Comparison of ENCODE assay signal across 2 cellular contexts in the genomic region with DNA sequence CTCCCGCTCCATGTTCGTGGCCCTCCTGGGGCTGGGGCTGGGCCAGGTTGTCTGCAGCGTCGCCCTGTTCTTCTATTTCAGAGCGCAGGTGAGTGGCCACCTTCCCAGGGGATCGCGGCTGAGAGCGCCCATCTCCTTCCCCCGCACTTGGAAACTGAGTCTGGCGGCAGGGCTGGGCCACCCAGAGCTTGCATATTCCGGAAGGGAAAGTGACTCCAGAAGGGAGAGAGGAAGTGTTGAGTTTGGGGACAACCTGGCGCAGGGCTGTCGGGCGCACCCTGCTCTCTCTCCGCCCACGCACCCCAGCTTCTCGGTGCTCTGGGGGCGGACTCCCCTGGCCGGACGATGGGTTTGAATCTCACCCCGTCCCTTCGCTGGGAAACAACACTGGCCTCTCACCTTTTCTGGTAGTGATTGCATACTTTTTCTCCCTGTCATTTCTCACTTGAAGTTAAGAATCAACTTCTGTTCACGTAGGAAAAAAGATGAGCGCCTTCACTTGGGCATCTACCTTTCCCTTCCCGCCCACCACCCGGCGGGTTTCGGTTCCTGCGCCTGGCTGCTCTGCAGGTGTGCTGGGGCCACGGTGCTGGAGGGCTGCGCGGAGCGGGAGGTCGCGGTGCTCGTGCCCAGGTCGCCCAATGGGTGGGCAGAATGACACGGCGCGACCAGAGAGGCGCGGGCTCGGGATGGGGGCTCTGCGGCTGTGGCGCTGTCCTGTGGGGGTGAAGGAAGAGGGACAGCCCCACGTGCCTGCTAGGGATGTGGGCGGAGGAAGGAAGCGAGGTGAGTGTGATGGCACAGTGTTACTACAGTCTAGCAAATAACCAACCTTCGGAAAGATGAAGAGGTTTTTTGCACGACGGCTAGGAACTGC.
TF ChIP-seq lines count a peak whose summit lies in the region.

No MANE protein-coding gene starts in this region.

TF ChIP-seq in IMR-90, 13 proteins besides CTCF, POLR2A, EP300 and RAD21:
- TF ChIP-seq RCOR1 (IDR thresholded peaks at IDR 0.05; ENCODE audit: insufficient replicate concordance, low read length) (no peak), CEBPB (IDR thresholded peaks at IDR 0.05; ENCODE audit: low read depth, low read length) (no peak), FOS (IDR thresholded peaks at IDR 0.05; ENCODE audit: low read depth, low read length) (no peak), SMC3 (IDR thresholded peaks at IDR 0.05; ENCODE audit: low read depth, low read length) (no peak), MAFK (IDR thresholded peaks at IDR 0.05; ENCODE audit: low read depth, low read length) (no peak), RFX5 (IDR thresholded peaks at IDR 0.05; ENCODE audit: low read depth, low read length) (no peak), CHD1 (IDR thresholded peaks at IDR 0.05; ENCODE audit: low read depth, low read length) (no peak), NFE2L2 (IDR thresholded peaks at IDR 0.05; ENCODE audit: low read depth, low read length) (no peak), BHLHE40 (IDR thresholded peaks at IDR 0.05; ENCODE audit: low read depth, low read length) (no peak), MXI1 (IDR thresholded peaks at IDR 0.05; ENCODE audit: borderline replicate concordance, low read depth, low read length) (no peak), MAZ (IDR thresholded peaks at IDR 0.05; ENCODE audit: borderline replicate concordance, low read depth, low read length) (no peak)
- TF ChIP-seq, protein P1, sequence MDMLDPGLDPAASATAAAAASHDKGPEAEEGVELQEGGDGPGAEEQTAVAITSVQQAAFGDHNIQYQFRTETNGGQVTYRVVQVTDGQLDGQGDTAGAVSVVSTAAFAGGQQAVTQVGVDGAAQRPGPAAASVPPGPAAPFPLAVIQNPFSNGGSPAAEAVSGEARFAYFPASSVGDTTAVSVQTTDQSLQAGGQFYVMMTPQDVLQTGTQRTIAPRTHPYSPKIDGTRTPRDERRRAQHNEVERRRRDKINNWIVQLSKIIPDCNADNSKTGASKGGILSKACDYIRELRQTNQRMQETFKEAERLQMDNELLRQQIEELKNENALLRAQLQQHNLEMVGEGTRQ (IDR thresholded peaks at IDR 0.05; ENCODE audit: low read depth, low read length), result no peak
- TF ChIP-seq, protein P2, sequence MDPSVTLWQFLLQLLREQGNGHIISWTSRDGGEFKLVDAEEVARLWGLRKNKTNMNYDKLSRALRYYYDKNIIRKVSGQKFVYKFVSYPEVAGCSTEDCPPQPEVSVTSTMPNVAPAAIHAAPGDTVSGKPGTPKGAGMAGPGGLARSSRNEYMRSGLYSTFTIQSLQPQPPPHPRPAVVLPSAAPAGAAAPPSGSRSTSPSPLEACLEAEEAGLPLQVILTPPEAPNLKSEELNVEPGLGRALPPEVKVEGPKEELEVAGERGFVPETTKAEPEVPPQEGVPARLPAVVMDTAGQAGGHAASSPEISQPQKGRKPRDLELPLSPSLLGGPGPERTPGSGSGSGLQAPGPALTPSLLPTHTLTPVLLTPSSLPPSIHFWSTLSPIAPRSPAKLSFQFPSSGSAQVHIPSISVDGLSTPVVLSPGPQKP (IDR thresholded peaks at IDR 0.05; ENCODE audit: borderline replicate concordance, low read depth, low read length), result no peak

TF ChIP-seq in liver, 16 proteins besides CTCF, POLR2A, EP300 and RAD21:
- TF ChIP-seq, protein P3, sequence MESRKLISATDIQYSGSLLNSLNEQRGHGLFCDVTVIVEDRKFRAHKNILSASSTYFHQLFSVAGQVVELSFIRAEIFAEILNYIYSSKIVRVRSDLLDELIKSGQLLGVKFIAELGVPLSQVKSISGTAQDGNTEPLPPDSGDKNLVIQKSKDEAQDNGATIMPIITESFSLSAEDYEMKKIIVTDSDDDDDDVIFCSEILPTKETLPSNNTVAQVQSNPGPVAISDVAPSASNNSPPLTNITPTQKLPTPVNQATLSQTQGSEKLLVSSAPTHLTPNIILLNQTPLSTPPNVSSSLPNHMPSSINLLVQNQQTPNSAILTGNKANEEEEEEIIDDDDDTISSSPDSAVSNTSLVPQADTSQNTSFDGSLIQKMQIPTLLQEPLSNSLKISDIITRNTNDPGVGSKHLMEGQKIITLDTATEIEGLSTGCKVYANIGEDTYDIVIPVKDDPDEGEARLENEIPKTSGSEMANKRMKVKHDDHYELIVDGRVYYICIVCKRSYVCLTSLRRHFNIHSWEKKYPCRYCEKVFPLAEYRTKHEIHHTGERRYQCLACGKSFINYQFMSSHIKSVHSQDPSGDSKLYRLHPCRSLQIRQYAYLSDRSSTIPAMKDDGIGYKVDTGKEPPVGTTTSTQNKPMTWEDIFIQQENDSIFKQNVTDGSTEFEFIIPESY (IDR thresholded peaks at IDR 0.05), result no peak
- TF ChIP-seq EGR1 (IDR thresholded peaks at IDR 0.05; ENCODE audit: low read depth in 2 of 2), result peak; percentile 89 to 93
- no peak for TF ChIP-seq YY1 (IDR thresholded peaks at IDR 0.05)
- TF ChIP-seq, protein P4, sequence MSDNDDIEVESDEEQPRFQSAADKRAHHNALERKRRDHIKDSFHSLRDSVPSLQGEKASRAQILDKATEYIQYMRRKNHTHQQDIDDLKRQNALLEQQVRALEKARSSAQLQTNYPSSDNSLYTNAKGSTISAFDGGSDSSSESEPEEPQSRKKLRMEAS (IDR thresholded peaks at IDR 0.05), result no peak
